ENCODE assay signal across 10 cellular contexts in the genomic region with DNA sequence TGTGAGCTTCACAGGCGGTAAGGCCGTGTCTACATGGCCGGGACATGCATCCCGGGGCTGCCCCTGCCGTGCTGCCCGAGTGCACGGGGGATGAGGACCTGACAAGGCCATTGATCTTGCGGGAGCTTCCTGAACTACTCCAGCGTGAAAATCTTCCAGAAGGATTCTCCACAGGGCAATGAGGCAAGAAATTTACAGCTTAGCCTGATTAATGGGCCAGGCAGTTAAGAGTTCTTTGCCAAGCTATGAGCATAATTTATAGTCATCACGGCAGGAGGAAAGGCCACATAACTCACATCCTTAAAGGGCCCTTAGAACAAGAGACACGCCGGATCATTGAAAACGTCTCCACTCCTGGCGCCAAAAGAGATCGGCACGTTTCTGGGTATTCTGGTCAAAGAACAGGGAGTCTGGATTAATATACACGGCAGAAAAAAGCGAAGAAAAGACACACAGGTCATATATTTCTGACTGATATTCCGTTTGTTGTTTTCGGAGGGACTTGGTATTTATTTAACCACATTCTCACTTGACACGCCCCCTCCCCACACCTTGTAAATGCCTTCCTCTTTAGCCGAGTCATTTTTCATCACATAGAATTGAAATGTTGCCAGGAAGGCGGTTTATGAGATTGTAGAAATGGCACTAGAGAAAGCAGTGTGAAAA.
DNase-seq lines count a peak whose midpoint lies in the region; TF ChIP-seq lines count a peak whose summit lies in the region.
"Had no signal": no experiment of that assay in that cellular context is flagged by ENCODE, and none has a peak within 500 bp of the region (broad histone marks: within the 10 kb centered on the region; RNA-seq: fewer than 3 reads in every experiment).

No MANE protein-coding gene starts in this region.

- H3K9me3 ChIP-seq in tibial artery: peaks cover 0 to 2% (median 0%) of the 10 kb centered on the region in 3 donors

- H3K27ac Mint-ChIP-seq in nephron progenitor cell (peak overlapping the region; percentile 58), MCF 10A (ENCODE audit: low read depth, unreplicated experiment) (no peak overlapping the region)

- TF ChIP-seq CTCF in nephron progenitor cell (IDR thresholded peaks at IDR 0.05) (no peak), tibial artery (IDR thresholded peaks at IDR 0.05) (no peak), MCF 10A (IDR thresholded peaks at IDR 0.05; ENCODE audit: unreplicated experiment) (no peak)

- CTCF ChIA-PET in MCF 10A (lab: Yijun Ruan, JAX): no interaction called here

- peaks cover 56% of the 10 kb centered on the region for H3K4me1 Mint-ChIP-seq in nephron progenitor cell
- peaks cover 7% of the 10 kb centered on the region for H3K4me1 Mint-ChIP-seq in MCF 10A (ENCODE audit: insufficient read depth, unreplicated experiment)

- H3K4me3 Mint-ChIP-seq in nephron progenitor cell: peak overlapping the region; percentile 49
- H3K4me3 Mint-ChIP-seq in MCF 10A (ENCODE audit: unreplicated experiment): no peak overlapping the region

- H3K4me1 ChIP-seq in tibial artery: peaks cover 0 to 27% (median 6%) of the 10 kb centered on the region in 4 donors

- H3K27me3 Mint-ChIP-seq in nephron progenitor cell (ENCODE audit: low read depth, poor library complexity) (peaks cover 65% of the 10 kb centered on the region), MCF 10A (ENCODE audit: insufficient read depth, unreplicated experiment) (no peaks in the 10 kb centered on the region)

- in situ Hi-C loops in KBM-7 (cut with MboI; ENCODE audit: low pct_unique_long_range_greater_than_20kb, low sequenced_read_pairs): no loop called here

- H3K36me3 Mint-ChIP-seq in nephron progenitor cell (ENCODE audit: low read depth) (peaks cover 6% of the 10 kb centered on the region), MCF 10A (ENCODE audit: insufficient read depth, unreplicated experiment) (no peaks in the 10 kb centered on the region)

- DNase-seq in DMS79 (lab: John Stamatoyannopoulos, UW) (peak; percentile 97), KBM-7 (peak; percentile 87), dermis blood vessel endothelial cell (peak; percentile 34), nephron progenitor cell (peak; percentile 74), tibial artery (no peak), cardiac septum (ENCODE audit: low spot score) (no peak), MCF 10A (ENCODE audit: unreplicated experiment) (no peak), anterior cingulate cortex (lab: John Stamatoyannopoulos, UW) (no peak)
- DNase-seq: activated CD4-positive, alpha-beta T cell treated with anti-CD3 and anti-CD28 coated beads, Interleukin-2, amount 50 U/mL, for 48 hours; DND-41 had no signal

- intact Hi-C loops in tibial artery (cut with DNase I; ENCODE audit: low total_unique reads) (no loop called here), cardiac septum (cut with DNase I) (no loop called here), MCF 10A (cut with micrococcal nuclease) (no loop called here)

- H3K27ac ChIP-seq in tibial artery: no peak overlapping the region

- POLR2A ChIA-PET in MCF 10A (lab: Yijun Ruan, JAX): no interaction called here

- H3K4me3 ChIP-seq in tibial artery: no peak overlapping the region

- BruUV-seq in MCF 10A (replicated peaks; lab: Mats Ljungman, UMichigan): no TSS peak

- H3K27me3 ChIP-seq in tibial artery: peaks cover 0 to 4% of the 10 kb centered on the region in 2 donors

- peaks cover 17% of the 10 kb centered on the region for H3K9me3 Mint-ChIP-seq in nephron progenitor cell
- peaks cover 13% of the 10 kb centered on the region for H3K9me3 Mint-ChIP-seq in MCF 10A (ENCODE audit: unreplicated experiment)

- H3K36me3 ChIP-seq in tibial artery: no peaks in the 10 kb centered on the region

Comparison
In these comparisons a context has a peak if more than half of its experiments do, and no peak if none do; other contexts are left out.
1. DNase-seq: peak in DMS79 (single experiment), KBM-7 (single experiment), dermis blood vessel endothelial cell (single experiment) and nephron progenitor cell (single experiment); none in tibial artery (0 of 2), cardiac septum (single experiment), MCF 10A (single experiment) and anterior cingulate cortex (0 of 58).